1 cellular context compared by ENCODE assay signal in the genomic region with DNA sequence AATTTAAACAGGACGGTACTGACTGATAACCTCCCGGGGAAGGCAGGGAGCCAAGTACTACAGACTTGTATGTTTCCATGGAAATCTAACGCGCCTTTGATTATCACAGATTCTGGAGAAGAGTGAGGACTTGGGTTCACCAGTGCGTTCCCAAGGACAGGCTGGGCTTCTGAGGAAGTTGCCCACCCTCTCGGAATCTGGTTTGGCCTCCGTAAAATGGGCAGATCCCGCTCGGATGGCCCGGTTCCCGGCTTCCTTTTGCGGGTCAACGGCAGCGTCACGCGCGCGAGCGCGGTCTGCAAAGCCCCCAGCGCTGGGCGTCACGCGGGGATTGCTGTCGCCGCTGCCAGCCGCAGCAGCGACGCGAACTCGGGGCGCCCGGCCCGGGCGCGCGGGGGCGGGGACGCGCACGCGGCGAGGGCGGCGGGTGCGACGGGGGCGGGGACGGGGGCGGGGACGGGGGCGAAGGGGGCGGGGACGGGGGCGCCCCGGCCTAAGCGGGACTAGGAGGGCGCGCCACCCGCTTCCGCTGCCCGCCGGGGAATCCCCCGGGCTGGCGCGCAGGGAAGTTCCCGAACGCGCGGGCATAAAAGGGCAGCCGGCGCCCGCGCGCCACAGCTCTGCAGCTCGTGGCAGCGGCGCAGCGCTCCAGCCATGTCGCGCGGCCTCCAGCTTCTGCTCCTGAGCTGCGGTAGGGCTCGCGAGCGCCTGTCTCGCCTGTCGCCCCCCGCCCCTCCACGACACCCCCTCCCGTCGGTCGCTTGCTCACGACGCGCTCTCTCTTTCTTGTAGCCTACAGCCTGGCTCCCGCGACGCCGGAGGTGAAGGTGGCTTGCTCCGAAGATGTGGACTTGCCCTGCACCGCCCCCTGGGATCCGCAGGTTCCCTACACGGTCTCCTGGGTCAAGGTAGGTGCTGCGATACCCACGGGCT.
TF ChIP-seq lines count a peak whose summit lies in the region.

CD83 (plus strand) TSS at position 615 of the 933 bp plus-strand sequence; CDS start at position 655, 40 bp downstream.

TF ChIP-seq in K562, 482 proteins besides CTCF, POLR2A, EP300 and RAD21 (continued from another document):
- TF ChIP-seq, protein P1, sequence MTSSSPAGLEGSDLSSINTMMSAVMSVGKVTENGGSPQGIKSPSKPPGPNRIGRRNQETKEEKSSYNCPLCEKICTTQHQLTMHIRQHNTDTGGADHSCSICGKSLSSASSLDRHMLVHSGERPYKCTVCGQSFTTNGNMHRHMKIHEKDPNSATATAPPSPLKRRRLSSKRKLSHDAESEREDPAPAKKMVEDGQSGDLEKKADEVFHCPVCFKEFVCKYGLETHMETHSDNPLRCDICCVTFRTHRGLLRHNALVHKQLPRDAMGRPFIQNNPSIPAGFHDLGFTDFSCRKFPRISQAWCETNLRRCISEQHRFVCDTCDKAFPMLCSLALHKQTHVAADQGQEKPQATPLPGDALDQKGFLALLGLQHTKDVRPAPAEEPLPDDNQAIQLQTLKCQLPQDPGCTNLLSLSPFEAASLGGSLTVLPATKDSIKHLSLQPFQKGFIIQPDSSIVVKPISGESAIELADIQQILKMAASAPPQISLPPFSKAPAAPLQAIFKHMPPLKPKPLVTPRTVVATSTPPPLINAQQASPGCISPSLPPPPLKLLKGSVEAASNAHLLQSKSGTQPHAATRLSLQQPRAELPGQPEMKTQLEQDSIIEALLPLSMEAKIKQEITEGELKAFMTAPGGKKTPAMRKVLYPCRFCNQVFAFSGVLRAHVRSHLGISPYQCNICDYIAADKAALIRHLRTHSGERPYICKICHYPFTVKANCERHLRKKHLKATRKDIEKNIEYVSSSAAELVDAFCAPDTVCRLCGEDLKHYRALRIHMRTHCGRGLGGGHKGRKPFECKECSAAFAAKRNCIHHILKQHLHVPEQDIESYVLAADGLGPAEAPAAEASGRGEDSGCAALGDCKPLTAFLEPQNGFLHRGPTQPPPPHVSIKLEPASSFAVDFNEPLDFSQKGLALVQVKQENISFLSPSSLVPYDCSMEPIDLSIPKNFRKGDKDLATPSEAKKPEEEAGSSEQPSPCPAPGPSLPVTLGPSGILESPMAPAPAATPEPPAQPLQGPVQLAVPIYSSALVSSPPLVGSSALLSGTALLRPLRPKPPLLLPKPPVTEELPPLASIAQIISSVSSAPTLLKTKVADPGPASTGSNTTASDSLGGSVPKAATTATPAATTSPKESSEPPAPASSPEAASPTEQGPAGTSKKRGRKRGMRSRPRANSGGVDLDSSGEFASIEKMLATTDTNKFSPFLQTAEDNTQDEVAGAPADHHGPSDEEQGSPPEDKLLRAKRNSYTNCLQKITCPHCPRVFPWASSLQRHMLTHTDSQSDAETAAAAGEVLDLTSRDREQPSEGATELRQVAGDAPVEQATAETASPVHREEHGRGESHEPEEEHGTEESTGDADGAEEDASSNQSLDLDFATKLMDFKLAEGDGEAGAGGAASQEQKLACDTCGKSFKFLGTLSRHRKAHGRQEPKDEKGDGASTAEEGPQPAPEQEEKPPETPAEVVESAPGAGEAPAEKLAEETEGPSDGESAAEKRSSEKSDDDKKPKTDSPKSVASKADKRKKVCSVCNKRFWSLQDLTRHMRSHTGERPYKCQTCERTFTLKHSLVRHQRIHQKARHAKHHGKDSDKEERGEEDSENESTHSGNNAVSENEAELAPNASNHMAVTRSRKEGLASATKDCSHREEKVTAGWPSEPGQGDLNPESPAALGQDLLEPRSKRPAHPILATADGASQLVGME (CRISPR knock-in tag; IDR thresholded peaks at IDR 0.05), result 0 out of 2 replicates have a peak, but pooled peaks have one; percentile 28
- peak; percentile 55 for TF ChIP-seq ZBTB33 (CRISPR knock-in tag; IDR thresholded peaks at IDR 0.05)
- TF ChIP-seq CCNT2 (IDR thresholded peaks at IDR 0.05; ENCODE audit: borderline replicate concordance, extremely low read depth, insufficient read length, low read depth, low read length), result peak; percentile 37
- TF ChIP-seq GABPA (tag; conservative IDR thresholded peaks at IDR 0.05; ENCODE audit: low read depth), result peak; percentile 52
- TF ChIP-seq, protein P2, sequence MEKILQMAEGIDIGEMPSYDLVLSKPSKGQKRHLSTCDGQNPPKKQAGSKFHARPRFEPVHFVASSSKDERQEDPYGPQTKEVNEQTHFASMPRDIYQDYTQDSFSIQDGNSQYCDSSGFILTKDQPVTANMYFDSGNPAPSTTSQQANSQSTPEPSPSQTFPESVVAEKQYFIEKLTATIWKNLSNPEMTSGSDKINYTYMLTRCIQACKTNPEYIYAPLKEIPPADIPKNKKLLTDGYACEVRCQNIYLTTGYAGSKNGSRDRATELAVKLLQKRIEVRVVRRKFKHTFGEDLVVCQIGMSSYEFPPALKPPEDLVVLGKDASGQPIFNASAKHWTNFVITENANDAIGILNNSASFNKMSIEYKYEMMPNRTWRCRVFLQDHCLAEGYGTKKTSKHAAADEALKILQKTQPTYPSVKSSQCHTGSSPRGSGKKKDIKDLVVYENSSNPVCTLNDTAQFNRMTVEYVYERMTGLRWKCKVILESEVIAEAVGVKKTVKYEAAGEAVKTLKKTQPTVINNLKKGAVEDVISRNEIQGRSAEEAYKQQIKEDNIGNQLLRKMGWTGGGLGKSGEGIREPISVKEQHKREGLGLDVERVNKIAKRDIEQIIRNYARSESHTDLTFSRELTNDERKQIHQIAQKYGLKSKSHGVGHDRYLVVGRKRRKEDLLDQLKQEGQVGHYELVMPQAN (IDR thresholded peaks at IDR 0.05; ENCODE audit: borderline replicate concordance), result no peak
- TF ChIP-seq PHF8 (IDR thresholded peaks at IDR 0.05; ENCODE audit: borderline replicate concordance, low read length), result peak; percentile 79; the same call in 1 of the 2 replicates
- no peak for TF ChIP-seq SMAD3 (CRISPR knock-in tag; conservative IDR thresholded peaks at IDR 0.05)
- no peak for TF ChIP-seq SLC30A9 (CRISPR knock-in tag; IDR thresholded peaks at IDR 0.05)
- peak; percentile 85 for TF ChIP-seq ZFP36 (IDR thresholded peaks at IDR 0.05; ENCODE audit: low read depth, low read length, partially characterized antibody)
- TF ChIP-seq, protein P3, sequence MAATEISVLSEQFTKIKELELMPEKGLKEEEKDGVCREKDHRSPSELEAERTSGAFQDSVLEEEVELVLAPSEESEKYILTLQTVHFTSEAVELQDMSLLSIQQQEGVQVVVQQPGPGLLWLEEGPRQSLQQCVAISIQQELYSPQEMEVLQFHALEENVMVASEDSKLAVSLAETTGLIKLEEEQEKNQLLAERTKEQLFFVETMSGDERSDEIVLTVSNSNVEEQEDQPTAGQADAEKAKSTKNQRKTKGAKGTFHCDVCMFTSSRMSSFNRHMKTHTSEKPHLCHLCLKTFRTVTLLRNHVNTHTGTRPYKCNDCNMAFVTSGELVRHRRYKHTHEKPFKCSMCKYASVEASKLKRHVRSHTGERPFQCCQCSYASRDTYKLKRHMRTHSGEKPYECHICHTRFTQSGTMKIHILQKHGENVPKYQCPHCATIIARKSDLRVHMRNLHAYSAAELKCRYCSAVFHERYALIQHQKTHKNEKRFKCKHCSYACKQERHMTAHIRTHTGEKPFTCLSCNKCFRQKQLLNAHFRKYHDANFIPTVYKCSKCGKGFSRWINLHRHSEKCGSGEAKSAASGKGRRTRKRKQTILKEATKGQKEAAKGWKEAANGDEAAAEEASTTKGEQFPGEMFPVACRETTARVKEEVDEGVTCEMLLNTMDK (IDR thresholded peaks at IDR 0.05; ENCODE audit: borderline replicate concordance, insufficient read depth, low read depth, low read length, poor library complexity, severe bottlenecking), result no peak
- no peak for TF ChIP-seq ZNF354B (CRISPR knock-in tag; IDR thresholded peaks at IDR 0.05)
- TF ChIP-seq RERE (CRISPR knock-in tag; IDR thresholded peaks at IDR 0.05; ENCODE audit: borderline replicate concordance), result 0 out of 2 replicates have a peak, but pooled peaks have one; percentile 81
- TF ChIP-seq XRCC3 (IDR thresholded peaks at IDR 0.05), result no peak
- 0 out of 2 replicates have a peak, but pooled peaks have one; percentile 30 for TF ChIP-seq ADNP (tag; IDR thresholded peaks at IDR 0.05)
